In genomic region chr14:69726761-69727511, GRCh38 we compare ENCODE assay signal across 8 cellular contexts. TPM values are rescaled to one million over a fixed set of nuclear protein-coding genes. Genes with fewer than 3 reads are reported as not detected.
DNase-seq lines count a peak whose midpoint lies in the region; ATAC-seq and TF ChIP-seq lines count a peak whose summit lies in the region.

No MANE protein-coding gene starts in this region.

- peak overlapping the region; percentile 21 for H3K27ac Mint-ChIP-seq in activated CD4-positive, alpha-beta T cell treated with anti-CD3 and anti-CD28 coated beads for 36 hours
- H3K27ac Mint-ChIP-seq in chondrocyte (ENCODE audit: unreplicated experiment) = no peak overlapping the region

- no peaks in the 10 kb centered on the region for H3K9me3 Mint-ChIP-seq in activated CD4-positive, alpha-beta T cell treated with anti-CD3 and anti-CD28 coated beads for 36 hours (ENCODE audit: low read depth)
- no peaks in the 10 kb centered on the region for H3K9me3 Mint-ChIP-seq in chondrocyte (ENCODE audit: low read depth)

- peak overlapping the region; percentile 61 for H3K4me3 Mint-ChIP-seq in activated CD4-positive, alpha-beta T cell treated with anti-CD3 and anti-CD28 coated beads for 36 hours
- peak overlapping the region; percentile 59 for H3K4me3 Mint-ChIP-seq in chondrocyte (ENCODE audit: unreplicated experiment)

- POLR2A ChIA-PET in activated CD4-positive, alpha-beta T cell treated with anti-CD3 and anti-CD28 coated beads for 36 hours (lab: Charles Lee) = interaction anchor here (0.6 kb wide), 1 partner anchor 11 kb away, joined by 3 read pairs; no protein-coding TSS in a partner anchor

- DNase-seq in SKM-1 (lab: John Stamatoyannopoulos, UW; ENCODE audit: unreplicated experiment) (peak; percentile 7), SKM-1 treated with dmso at 0.1 percent for 144 hours (lab: John Stamatoyannopoulos, UW; ENCODE audit: unreplicated experiment) (no peak), NCI-H2171 (lab: John Stamatoyannopoulos, UW) (peak; percentile 42), chondrocyte (ENCODE audit: low spot score) (no peak), left colon (peak; percentile 61 to 87)
- DNase-seq in activated CD4-positive, alpha-beta T cell treated with anti-CD3 and anti-CD28 coated beads for 36 hours = peak; percentile 90
- peak; percentile 81 to 88 for DNase-seq in stimulated activated CD4-positive, alpha-beta T cell treated with anti-CD3 and anti-CD28 coated beads, Interleukin-1b, Interleukin-23, amount 100 ng/mL, for 4 hours (ENCODE audit: low read depth in 2 of 2)

- CTCF ChIA-PET in activated CD4-positive, alpha-beta T cell treated with anti-CD3 and anti-CD28 coated beads for 36 hours (lab: Charles Lee) = interaction anchor here (0.6 to 6.2 kb wide), 40 partner anchors 8 to 205 kb away, joined by 3 to 77 read pairs (median 3); partner anchors contain the start of genes CCDC177 and SUSD6

- peak; percentile 100 for TF ChIP-seq CTCF in chondrocyte (IDR thresholded peaks at IDR 0.05)

- peaks cover 15% of the 10 kb centered on the region for H3K4me1 Mint-ChIP-seq in activated CD4-positive, alpha-beta T cell treated with anti-CD3 and anti-CD28 coated beads for 36 hours
- peaks cover 15% of the 10 kb centered on the region for H3K4me1 Mint-ChIP-seq in chondrocyte (ENCODE audit: low read depth)

- no peaks in the 10 kb centered on the region for H3K36me3 Mint-ChIP-seq in activated CD4-positive, alpha-beta T cell treated with anti-CD3 and anti-CD28 coated beads for 36 hours (ENCODE audit: low read depth)
- H3K36me3 Mint-ChIP-seq in chondrocyte (ENCODE audit: low read depth) = no peaks in the 10 kb centered on the region

- peak; percentile 61 for ATAC-seq in HG02973 (IDR thresholded peaks at IDR 0.05; ENCODE audit: unreplicated experiment)
- peak; percentile 91 for ATAC-seq in activated CD4-positive, alpha-beta T cell treated with anti-CD3 and anti-CD28 coated beads for 36 hours
- ATAC-seq in left colon = peak; percentile 85

- intact Hi-C loops in activated CD4-positive, alpha-beta T cell treated with anti-CD3 and anti-CD28 coated beads for 36 hours (cut with DNase I, micrococcal nuclease) = loop anchor here (1.0 to 10.0 kb wide), 7 partner anchors 40 to 482 kb away; partner anchors contain the start of gene SRSF5 (in 1 of the 2)
- intact Hi-C loops in left colon (cut with DNase I, micrococcal nuclease) = loop anchor here (5.0 to 10.0 kb wide), 3 partner anchors 125 to 145 kb away; no protein-coding TSS in a partner anchor

- H3K27me3 Mint-ChIP-seq in activated CD4-positive, alpha-beta T cell treated with anti-CD3 and anti-CD28 coated beads for 36 hours = peaks cover under 1% of the 10 kb centered on the region
- H3K27me3 Mint-ChIP-seq in chondrocyte (ENCODE audit: low read depth) = no peaks in the 10 kb centered on the region

RNA-seq across cellular contexts. Expression of gene SRSF5, which starts 40.0 kb away (rescaled TPM):
- 100 to 1,000 TPM; 265 to 319 TPM for total RNA-seq in activated CD4-positive, alpha-beta T cell treated with anti-CD3 and anti-CD28 coated beads for 36 hours
- total RNA-seq in chondrocyte (147 to 193 TPM (median 163 TPM) in 3 replicates), left colon (100 to 1,000 TPM; 315 to 316 TPM)

Comparison
In these comparisons a context has a peak if more than half of its experiments do, and no peak if none do; other contexts are left out.
1. DNase-seq: peak in SKM-1 (single experiment), NCI-H2171 (single experiment), activated CD4-positive, alpha-beta T cell treated with anti-CD3 and anti-CD28 coated beads for 36 hours (single experiment), left colon (2 of 2) and stimulated activated CD4-positive, alpha-beta T cell treated with anti-CD3 and anti-CD28 coated beads, Interleukin-1b, Interleukin-23, amount 100 ng/mL, for 4 hours (2 of 2); none in SKM-1 treated with dmso at 0.1 percent for 144 hours (single experiment) and chondrocyte (single experiment).
2. Peak in every context shown above with its lines, with median percentiles within 50 percentile points of each other: ATAC-seq.